Comparison of ENCODE assay signal across 8 cellular contexts in the genomic region with DNA sequence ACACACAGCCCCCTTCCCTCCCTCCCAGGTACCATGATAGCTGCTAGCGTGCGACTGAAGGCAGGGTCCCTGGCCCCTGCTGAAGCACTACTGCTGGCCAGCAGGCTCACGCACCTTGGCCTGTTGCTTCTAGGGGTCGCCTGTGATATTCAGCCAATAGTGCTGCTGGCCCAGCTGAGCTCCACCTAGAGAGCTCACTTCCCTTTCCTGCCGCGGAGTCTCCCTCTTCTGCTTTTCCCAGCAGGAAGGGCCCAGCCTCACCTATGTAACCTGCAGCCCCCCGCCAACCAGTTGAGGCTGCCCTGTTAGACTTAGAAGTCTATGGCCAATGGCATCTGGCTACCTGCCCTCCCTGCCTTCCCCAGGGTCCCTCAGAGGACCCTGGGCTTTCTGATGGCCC.
DNase-seq lines count a peak whose midpoint lies in the region; ATAC-seq, FAIRE-seq and TF ChIP-seq lines count a peak whose summit lies in the region.
"Not testable (repeated sequence)": the region's sequence is repeated elsewhere in the genome, so short reads cannot be mapped to it uniquely, and the experiment has no call there.

No MANE protein-coding gene starts in this region.

- not testable (repeated sequence) for H3K27ac Mint-ChIP-seq in chondrocyte (ENCODE audit: unreplicated experiment)

- H3K4me3 ChIP-seq in heart left ventricle; lower leg skin (ENCODE audit: low read depth, poor library complexity, severe bottlenecking); pancreas; stomach: not testable (repeated sequence)

- WGBS in heart left ventricle, 4 donors, result 67 to 100% (median 93%) methylated on average over 2 to 5 of the region's 7 CpGs; no CpG with 5 or more reads in 1 of the 4 donors
- 90% methylated on average over 4 of the region's 7 CpGs; no CpG with 5 or more reads in 1 of the 2 donors for WGBS in lower leg skin, 2 donors
- 94 to 96% methylated on average over 3 of the region's 7 CpGs for WGBS in pancreas, 2 donors
- 80 to 100% (median 93%) methylated on average over 1 to 4 of the region's 7 CpGs; no CpG with 5 or more reads in 1 of the 5 donors for WGBS in stomach, 5 donors

- not testable (repeated sequence) for ATAC-seq in heart left ventricle, pancreas

- not testable (repeated sequence) for H3K9me3 ChIP-seq in heart left ventricle, pancreas, stomach

- not testable (repeated sequence) for H3K36me3 Mint-ChIP-seq in chondrocyte (ENCODE audit: low read depth)

- not testable (repeated sequence) for H3K4me3 Mint-ChIP-seq in chondrocyte (ENCODE audit: unreplicated experiment)

- in situ Hi-C loops in KBM-7 (cut with MboI; ENCODE audit: low pct_unique_long_range_greater_than_20kb, low sequenced_read_pairs), result not testable (repeated sequence)

- not testable (repeated sequence) for H3K4me1 ChIP-seq in heart left ventricle, pancreas, stomach

- FAIRE-seq in pancreas (lab: Jason Lieb, UNC), result not testable (repeated sequence)

- H3K4me1 Mint-ChIP-seq in chondrocyte (ENCODE audit: low read depth), result not testable (repeated sequence)

- DNase-seq in KBM-7, result peak; percentile 9
- DNase-seq in activated CD8-positive, alpha-beta memory T cell treated with anti-CD3 and anti-CD28 coated beads for 24 hours, result peak; percentile 33
- peak; percentile 10 to 15 for DNase-seq in activated T-cell treated with anti-CD3 and anti-CD28 coated beads, Interleukin-2, amount 50 U/mL, for 48 hours
- DNase-seq in chondrocyte (ENCODE audit: low spot score), result peak; percentile 64
- DNase-seq in heart left ventricle, result peak in 3 of 5 donors; percentile 18 to 58 (median 25)
- DNase-seq in lower leg skin (ENCODE audit: low spot score in 2 of 2), result peak; percentile 15 to 60
- peak in 4 of 6 donors; percentile 7 to 27 (median 12) for DNase-seq in pancreas
- peak; percentile 22 for DNase-seq in stomach

- not testable (repeated sequence) for H3K9me3 Mint-ChIP-seq in chondrocyte (ENCODE audit: low read depth)

- not testable (repeated sequence) for TF ChIP-seq CTCF in chondrocyte (IDR thresholded peaks at IDR 0.05); heart left ventricle (IDR thresholded peaks at IDR 0.05); lower leg skin (IDR thresholded peaks at IDR 0.05); pancreas (IDR thresholded peaks at IDR 0.05); stomach (IDR thresholded peaks at IDR 0.05)

- intact Hi-C loops in heart left ventricle (cut with DNase I); lower leg skin (cut with DNase I; ENCODE audit: low total_unique reads); pancreas (cut with DNase I); stomach (cut with DNase I; ENCODE audit: low total_unique reads): not testable (repeated sequence)

- not testable (repeated sequence) for TF ChIP-seq POLR2A in heart left ventricle (IDR thresholded peaks at IDR 0.05); lower leg skin (IDR thresholded peaks at IDR 0.05); stomach (IDR thresholded peaks at IDR 0.05)

- H3K27me3 ChIP-seq in heart left ventricle, pancreas, stomach: not testable (repeated sequence)

- H3K27ac ChIP-seq in heart left ventricle, pancreas, stomach: not testable (repeated sequence)

- not testable (repeated sequence) for H3K27me3 Mint-ChIP-seq in chondrocyte (ENCODE audit: low read depth)

- TF ChIP-seq EP300 in stomach (IDR thresholded peaks at IDR 0.05), result not testable (repeated sequence)

- not testable (repeated sequence) for H3K36me3 ChIP-seq in heart left ventricle, pancreas, stomach

Comparison
In these comparisons a context has a peak if more than half of its experiments do, and no peak if none do; other contexts are left out.
1. DNase-seq: peak in every context shown above with its lines; median percentile 64 in chondrocyte; 38 in lower leg skin; 33 in activated CD8-positive, alpha-beta memory T cell treated with anti-CD3 and anti-CD28 coated beads for 24 hours; 25 in heart left ventricle; 22 in stomach; 12 in activated T-cell treated with anti-CD3 and anti-CD28 coated beads, Interleukin-2, amount 50 U/mL, for 48 hours; 12 in pancreas; 9 in KBM-7.